ENCODE assay signal across 8 cellular contexts in the genomic region with DNA sequence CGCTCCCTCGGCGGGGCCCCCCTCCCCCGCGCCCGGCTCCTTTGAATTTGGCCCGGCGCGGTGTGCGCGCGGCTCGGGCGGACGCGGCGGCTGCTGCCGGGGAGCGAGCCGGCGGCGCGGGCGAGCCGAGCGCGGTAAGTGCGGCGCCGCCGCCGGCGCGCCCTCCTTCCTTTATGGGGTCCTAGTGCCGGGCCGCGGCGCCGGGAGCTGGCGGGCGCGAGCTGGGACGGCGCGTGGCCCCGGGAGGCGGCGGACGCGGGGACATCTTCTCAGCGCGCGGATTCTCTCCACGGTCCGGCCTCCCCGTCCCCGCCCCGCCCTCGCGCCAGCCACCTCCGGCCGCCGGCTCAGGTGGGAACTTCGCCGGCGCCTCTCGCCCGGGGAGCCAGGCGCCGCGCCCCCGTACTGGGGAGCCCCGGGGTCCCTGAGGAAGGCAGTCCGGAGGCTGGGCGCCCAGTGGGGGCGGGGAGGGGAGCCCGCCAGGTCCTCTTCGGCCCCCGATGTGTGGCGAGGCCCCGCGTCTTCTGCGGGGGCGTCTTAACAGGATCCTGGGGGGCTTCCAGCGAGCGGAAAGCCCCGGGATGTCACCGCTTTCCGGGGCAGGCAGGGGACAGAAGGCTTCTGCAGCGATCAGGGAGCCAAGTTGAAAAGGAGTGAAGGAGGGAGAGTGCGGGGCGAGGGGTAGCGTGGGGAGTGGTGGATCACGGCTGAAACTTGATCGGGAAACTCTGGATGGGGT.
DNase-seq lines count a peak whose midpoint lies in the region; ATAC-seq and TF ChIP-seq lines count a peak whose summit lies in the region.

No MANE protein-coding gene starts in this region.

- peak overlapping the region; percentile 60 for H2AK5ac ChIP-seq in trophoblast cell (ENCODE audit: low read length)

- peak overlapping the region; percentile 67 for H4K12ac ChIP-seq in trophoblast cell (ENCODE audit: low read depth, low read length)

- no peaks in the 10 kb centered on the region for H3K27me3 ChIP-seq in SJCRH30
- no peaks in the 10 kb centered on the region for H3K27me3 ChIP-seq in trophoblast cell (ENCODE audit: insufficient read depth, low read length)

- H4K8ac ChIP-seq in trophoblast cell (ENCODE audit: low read depth, low read length), result peak overlapping the region; percentile 20

- peaks cover 21% of the 10 kb centered on the region for H3K79me2 ChIP-seq in trophoblast cell (ENCODE audit: control insufficient read depth, insufficient read depth, low read length, poor library complexity)

- peak overlapping the region; percentile 77 for H3K4me3 ChIP-seq in AG10803 (ENCODE audit: low read length)
- peak overlapping the region; percentile 97 for H3K4me3 ChIP-seq in SJCRH30
- peak overlapping the region; percentile 64 for H3K4me3 ChIP-seq in fibroblast of pulmonary artery (replicated peaks; ENCODE audit: low read depth, low read length)
- peak overlapping the region; percentile 78 for H3K4me3 ChIP-seq in trophoblast cell (ENCODE audit: low read depth, low read length)

- H3K4me1 ChIP-seq in SJCRH30, result no peaks in the 10 kb centered on the region
- peaks cover 6 to 11% of the 10 kb centered on the region in 2 experiments for H3K4me1 ChIP-seq in trophoblast cell (ENCODE audit: control insufficient read depth in 1 of 2, insufficient read depth in 2 of 2, low read length in 2 of 2)

- H3K4ac ChIP-seq in trophoblast cell (ENCODE audit: low read depth, low read length), result peak overlapping the region; percentile 64

- H3K36me3 ChIP-seq in SJCRH30 (no peaks in the 10 kb centered on the region), trophoblast cell (ENCODE audit: control insufficient read depth in 1 of 2, insufficient read depth in 2 of 2, low read length in 2 of 2) (no peaks in the 10 kb centered on the region)

- H3K9ac ChIP-seq in trophoblast cell (ENCODE audit: low read length), result peak overlapping the region; percentile 90

- H3K18ac ChIP-seq in trophoblast cell (ENCODE audit: low read length), result peak overlapping the region; percentile 56

- H3K9me3 ChIP-seq in SJCRH30 (replicated peaks), result no peaks in the 10 kb centered on the region
- no peaks in the 10 kb centered on the region for H3K9me3 ChIP-seq in trophoblast cell (ENCODE audit: insufficient read depth, low read depth, low read length)

- peak overlapping the region; percentile 94 for H4K91ac ChIP-seq in trophoblast cell (ENCODE audit: low read depth, low read length)

- peak overlapping the region; percentile 69 for H3K14ac ChIP-seq in trophoblast cell (ENCODE audit: low read length)

- peak overlapping the region; percentile 99 for H2BK5ac ChIP-seq in trophoblast cell (ENCODE audit: low read depth, low read length, poor library complexity)

- H3K27ac ChIP-seq in SJCRH30, result peak overlapping the region; percentile 95
- H3K27ac ChIP-seq in trophoblast cell (ENCODE audit: low read depth, low read length), result peak overlapping the region; percentile 98

- H3K23ac ChIP-seq in trophoblast cell (ENCODE audit: low read length), result no peak overlapping the region

- DNase-seq in AG10803 (ENCODE audit: low read depth), result no peak
- DNase-seq in SJCRH30, result peak; percentile 26 to 54
- peak; percentile 15 for DNase-seq in fibroblast of pulmonary artery (ENCODE audit: low read depth)
- DNase-seq in trophoblast cell, result peak; percentile 5 to 43
- DNase-seq in SHP77 treated with DMSO at 0.1 percent for 48 hours (lab: John Stamatoyannopoulos, UW), result no peak
- no peak for DNase-seq in ureter (ENCODE audit: low spot score)
- DNase-seq in middle frontal gyrus (ENCODE audit: extremely low spot score, low spot score), result no peak

- H3K79me1 ChIP-seq in trophoblast cell (ENCODE audit: low read length), result peaks cover 35% of the 10 kb centered on the region

- peak overlapping the region; percentile 62 for H3K4me2 ChIP-seq in trophoblast cell (ENCODE audit: low read length)

- peak overlapping the region; percentile 54 for H2BK120ac ChIP-seq in trophoblast cell (ENCODE audit: insufficient read depth, low read length, poor library complexity)

- H2AFZ ChIP-seq in trophoblast cell (ENCODE audit: insufficient read depth, low read length, poor library complexity), result peak overlapping the region; percentile 93

- TF ChIP-seq CTCF in AG10803 (conservative IDR thresholded peaks at IDR 0.05; ENCODE audit: low read length), result no peak
- no peak for TF ChIP-seq CTCF in fibroblast of pulmonary artery (IDR thresholded peaks at IDR 0.05; ENCODE audit: low read length, missing control alignments)

- peak overlapping the region; percentile 73 for H2BK12ac ChIP-seq in trophoblast cell (ENCODE audit: low read length)

- peak; percentile 53 for ATAC-seq in GM19372 (IDR thresholded peaks at IDR 0.05; ENCODE audit: low read depth, unreplicated experiment)

- WGBS in trophoblast cell (ENCODE audit: extremely low coverage, insufficient coverage, insufficient read length), result no CpG with 5 or more reads among the region's 95 CpGs

Comparison
In these comparisons a context has a peak if more than half of its experiments do, and no peak if none do; other contexts are left out.
1. DNase-seq: peak in SJCRH30 (2 of 2), fibroblast of pulmonary artery (single experiment) and trophoblast cell (2 of 2); none in AG10803 (single experiment), SHP77 treated with DMSO at 0.1 percent for 48 hours (single experiment), ureter (single experiment) and middle frontal gyrus (single experiment).
2. Peak in every context shown above with its lines, with median percentiles within 50 percentile points of each other: H3K4me3 ChIP-seq.